Comparison of ENCODE assay signal across 19 cellular contexts in genomic region chr3:188465311-188465710, GRCh38.
"Had no signal": no experiment of that assay in that cellular context is flagged by ENCODE, and none has a peak within 500 bp of the region (broad histone marks: within the 10 kb centered on the region; RNA-seq: fewer than 3 reads in every experiment).

No MANE protein-coding gene starts in this region.

- H3K36me3 Mint-ChIP-seq: natural killer cell treated with Interleukin-12 subunit alpha and Interleukin-12 subunit beta and Interleukin-15 and Interleukin-18, amount 100 ng/mL, for 72 hours had no signal

- H3K27me3 Mint-ChIP-seq: brain; natural killer cell treated with Interleukin-12 subunit alpha and Interleukin-12 subunit beta and Interleukin-15 and Interleukin-18, amount 100 ng/mL, for 72 hours had no signal

- H3K4me3 ChIP-seq: coronary artery had no signal

- H3K27ac Mint-ChIP-seq: activated naive CD4-positive, alpha-beta T cell treated with anti-CD3 and anti-CD28 coated beads, Interleukin-2, amount 50 U/mL, for 72 hours; activated T-helper 1 cell treated with anti-CD3 and anti-CD28 coated beads, Interleukin-12 subunit alpha, Interleukin-12 subunit beta, Interleukin-2, Interleukin-4 antibody, amounts not matched to agents 30 ng/mL and 10 ng/mL and 1 ng/mL, durations not matched to agents 14 hours and 24 hours and 36 hours; brain; mesothelial cell of epicardium had no signal

- ATAC-seq: activated naive CD4-positive, alpha-beta T cell treated with anti-CD3 and anti-CD28 coated beads, Interleukin-2, amount 50 U/mL, for 72 hours; left cardiac atrium; natural killer cell treated with Interleukin-12 subunit alpha and Interleukin-12 subunit beta and Interleukin-15 and Interleukin-18, amount 100 ng/mL, for 72 hours had no signal

- H3K36me3 ChIP-seq: WERI-Rb-1 had no signal

- H3K27ac ChIP-seq: coronary artery, WERI-Rb-1 had no signal

- FAIRE-seq: islet of Langerhans had no signal

- H3K4me3 Mint-ChIP-seq: activated T-helper 1 cell treated with anti-CD3 and anti-CD28 coated beads, Interleukin-12 subunit alpha, Interleukin-12 subunit beta, Interleukin-2, Interleukin-4 antibody, amounts not matched to agents 30 ng/mL and 10 ng/mL and 1 ng/mL, durations not matched to agents 14 hours and 24 hours and 36 hours; brain; mesothelial cell of epicardium; natural killer cell treated with Interleukin-12 subunit alpha and Interleukin-12 subunit beta and Interleukin-15 and Interleukin-18, amount 100 ng/mL, for 72 hours had no signal

- H3K9me3 Mint-ChIP-seq: activated naive CD4-positive, alpha-beta T cell treated with anti-CD3 and anti-CD28 coated beads, Interleukin-2, amount 50 U/mL, for 72 hours had no signal

- DNase-seq: activated CD4-positive, alpha-beta T cell treated with anti-CD3 and anti-CD28 coated beads, Interleukin-2, amount 50 U/mL, for 48 hours; activated gamma-delta T cell treated with Interleukin-2 at 50 U/mL for 16 hours; amniotic stem cell; central memory CD4-positive, alpha-beta T cell; left cardiac atrium; nucleus accumbens; posterior cingulate gyrus; stimulated activated CD8-positive, alpha-beta memory T cell treated with anti-CD3 and anti-CD28 coated beads, Interleukin-4, amount 100 ng/mL, for 48 hours; stimulated activated naive CD4-positive, alpha-beta T cell; SW 1271; T-helper 2 cell; WERI-Rb-1 had no signal
